1 cellular context compared by ENCODE assay signal in the genomic region with DNA sequence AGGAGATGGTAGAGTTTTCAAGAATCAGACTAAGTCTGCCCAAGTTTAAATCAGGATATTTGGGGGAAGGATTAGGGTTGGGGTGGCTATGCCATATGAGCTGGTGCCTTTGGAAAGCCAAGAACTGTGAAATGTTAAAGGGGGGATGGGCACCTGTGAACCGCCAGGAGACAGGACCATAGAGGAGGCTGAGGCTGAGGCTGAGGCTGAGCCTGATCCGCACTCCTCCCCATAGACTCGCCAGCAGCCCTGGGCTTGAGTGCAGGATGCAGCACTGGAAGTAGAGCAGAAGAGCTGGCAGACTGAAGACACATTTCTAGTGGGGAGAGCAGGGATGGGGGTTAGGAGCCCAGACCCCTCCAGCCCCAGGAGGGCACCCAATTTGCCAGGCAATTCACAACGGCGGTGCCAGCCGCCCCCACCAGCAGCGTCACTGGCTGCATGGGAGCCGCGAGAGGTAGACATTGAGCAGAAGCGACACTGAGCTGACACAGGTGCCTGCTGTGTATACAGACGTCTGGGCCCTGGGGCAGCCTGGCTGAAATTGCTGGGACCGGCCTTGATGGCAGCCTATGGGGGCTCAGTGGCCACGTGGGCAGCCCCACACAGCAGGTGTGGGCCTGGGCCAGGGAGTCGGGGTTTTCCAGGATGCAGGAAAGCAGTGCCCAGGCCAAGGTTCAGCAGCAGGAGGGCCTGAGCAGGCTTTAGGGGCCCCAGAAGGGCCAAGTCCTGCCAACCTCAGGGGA.
TF ChIP-seq lines count a peak whose summit lies in the region.

No MANE protein-coding gene starts in this region.

TF ChIP-seq in SK-N-SH, 30 proteins besides CTCF, POLR2A, EP300 and RAD21:
- TF ChIP-seq CHD2 (IDR thresholded peaks at IDR 0.05; ENCODE audit: low read length, partially characterized antibody) = no peak
- TF ChIP-seq ELF1 (IDR thresholded peaks at IDR 0.05) = no peak
- TF ChIP-seq EZH2phosphoT487 (IDR thresholded peaks at IDR 0.05; ENCODE audit: borderline replicate concordance, low read depth) = no peak
- TF ChIP-seq SIN3A (IDR thresholded peaks at IDR 0.05; ENCODE audit: borderline replicate concordance, low read depth, low read length) = no peak
- TF ChIP-seq, protein P1, sequence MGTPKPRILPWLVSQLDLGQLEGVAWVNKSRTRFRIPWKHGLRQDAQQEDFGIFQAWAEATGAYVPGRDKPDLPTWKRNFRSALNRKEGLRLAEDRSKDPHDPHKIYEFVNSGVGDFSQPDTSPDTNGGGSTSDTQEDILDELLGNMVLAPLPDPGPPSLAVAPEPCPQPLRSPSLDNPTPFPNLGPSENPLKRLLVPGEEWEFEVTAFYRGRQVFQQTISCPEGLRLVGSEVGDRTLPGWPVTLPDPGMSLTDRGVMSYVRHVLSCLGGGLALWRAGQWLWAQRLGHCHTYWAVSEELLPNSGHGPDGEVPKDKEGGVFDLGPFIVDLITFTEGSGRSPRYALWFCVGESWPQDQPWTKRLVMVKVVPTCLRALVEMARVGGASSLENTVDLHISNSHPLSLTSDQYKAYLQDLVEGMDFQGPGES (IDR thresholded peaks at IDR 0.05; ENCODE audit: low read depth, low read length) = no peak
- TF ChIP-seq FOXJ3 (CRISPR knock-in tag; IDR thresholded peaks at IDR 0.05) = no peak
- no peak for TF ChIP-seq TAF1 (IDR thresholded peaks at IDR 0.05; ENCODE audit: borderline replicate concordance, low read depth, low read length)
- no peak for TF ChIP-seq MXI1 (IDR thresholded peaks at IDR 0.05; ENCODE audit: low read depth, low read length)
- TF ChIP-seq MEF2A (IDR thresholded peaks at IDR 0.05; ENCODE audit: borderline replicate concordance, low read depth) = no peak
